Comparison of ENCODE assay signal across 11 cellular contexts in the genomic region with DNA sequence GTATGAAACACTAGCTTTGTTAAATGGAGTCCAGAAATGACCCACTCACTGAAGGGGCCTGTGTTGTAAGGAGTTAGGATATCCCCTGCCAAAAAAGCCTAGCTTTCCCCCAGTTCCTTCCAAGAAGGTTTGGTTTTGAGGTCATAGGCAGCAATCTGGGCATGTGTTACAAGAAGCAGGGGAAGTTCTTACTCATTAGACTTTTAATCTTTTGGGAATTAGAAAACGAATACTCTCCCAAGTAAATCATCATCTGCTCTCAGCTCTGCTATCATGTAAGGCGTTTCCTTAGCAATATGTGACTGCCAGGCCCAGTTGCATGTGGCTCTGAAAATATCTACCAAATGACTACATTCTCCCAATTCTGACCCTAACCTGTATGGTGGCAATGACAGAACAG. TPM values are rescaled to one million over a fixed set of nuclear protein-coding genes. Genes with fewer than 3 reads are reported as not detected.
DNase-seq lines count a peak whose midpoint lies in the region; ATAC-seq and TF ChIP-seq lines count a peak whose summit lies in the region.
"Had no signal": no experiment of that assay in that cellular context is flagged by ENCODE, and none has a peak within 500 bp of the region (broad histone marks: within the 10 kb centered on the region; RNA-seq: fewer than 3 reads in every experiment).

No MANE protein-coding gene starts in this region.

- TF ChIP-seq EP300 in tibial nerve (IDR thresholded peaks at IDR 0.05): peak; percentile 5 to 79

- peaks cover 89% of the 10 kb centered on the region for H3K4me1 ChIP-seq in lower lobe of right lung
- H3K4me1 ChIP-seq in tibial nerve: peaks cover 0 to 92% (median 68%) of the 10 kb centered on the region in 4 donors

- TF ChIP-seq POLR2A in tibial nerve (IDR thresholded peaks at IDR 0.05): no peak

- no peaks in the 10 kb centered on the region for H3K27me3 ChIP-seq in lower lobe of right lung (ENCODE audit: low read depth)
- no peaks in the 10 kb centered on the region for H3K27me3 ChIP-seq in tibial nerve
- H3K27me3 ChIP-seq: testis had no signal

- H3K36me3 ChIP-seq in lower lobe of right lung (no peaks in the 10 kb centered on the region), tibial nerve (no peaks in the 10 kb centered on the region)

- peaks cover 3% of the 10 kb centered on the region for H3K36me3 Mint-ChIP-seq in activated naive CD4-positive, alpha-beta T cell treated with anti-CD3 and anti-CD28 coated beads for 36 hours (ENCODE audit: low read depth)
- H3K36me3 Mint-ChIP-seq in dendritic cell treated with granulocyte-macrophage colony-stimulating factor and Interleukin-4, amounts not matched to agents 40 ng/mL and 50 ng/mL, for 4 days (ENCODE audit: low read depth): peaks cover 73% of the 10 kb centered on the region

- H3K4me3 Mint-ChIP-seq in activated naive CD4-positive, alpha-beta T cell treated with anti-CD3 and anti-CD28 coated beads for 36 hours: no peak overlapping the region
- H3K4me3 Mint-ChIP-seq in dendritic cell treated with granulocyte-macrophage colony-stimulating factor and Interleukin-4, amounts not matched to agents 40 ng/mL and 50 ng/mL, for 4 days: peak overlapping the region; percentile 30

- H3K4me3 ChIP-seq in lower lobe of right lung (no peak overlapping the region), tibial nerve (no peak overlapping the region)
- H3K4me3 ChIP-seq: testis had no signal

- intact Hi-C loops in activated naive CD4-positive, alpha-beta T cell treated with anti-CD3 and anti-CD28 coated beads for 36 hours (cut with micrococcal nuclease): loop anchor here (5.0 to 10.0 kb wide), 2 partner anchors 143 to 310 kb away; no protein-coding TSS in a partner anchor
- intact Hi-C loops in dendritic cell treated with granulocyte-macrophage colony-stimulating factor and Interleukin-4, amounts not matched to agents 40 ng/mL and 50 ng/mL, for 4 days (cut with micrococcal nuclease): no loop called here
- intact Hi-C loops in lower lobe of right lung (cut with DNase I): no loop called here

- H3K9me3 ChIP-seq in lower lobe of right lung: no peaks in the 10 kb centered on the region
- H3K9me3 ChIP-seq in tibial nerve: no peaks in the 10 kb centered on the region
- H3K9me3 ChIP-seq: testis had no signal

- CTCF ChIA-PET in activated naive CD4-positive, alpha-beta T cell treated with anti-CD3 and anti-CD28 coated beads for 36 hours (lab: Charles Lee): no interaction called here

- H3K27ac ChIP-seq in lower lobe of right lung (peak overlapping the region; percentile 12), tibial nerve (peak overlapping the region in 3 of 4 donors; percentile 48 to 97 (median 96))
- H3K27ac ChIP-seq: testis had no signal

- H3K27me3 Mint-ChIP-seq in activated naive CD4-positive, alpha-beta T cell treated with anti-CD3 and anti-CD28 coated beads for 36 hours (ENCODE audit: low read depth): no peaks in the 10 kb centered on the region
- no peaks in the 10 kb centered on the region for H3K27me3 Mint-ChIP-seq in dendritic cell treated with granulocyte-macrophage colony-stimulating factor and Interleukin-4, amounts not matched to agents 40 ng/mL and 50 ng/mL, for 4 days

- no peaks in the 10 kb centered on the region for H3K9me3 Mint-ChIP-seq in activated naive CD4-positive, alpha-beta T cell treated with anti-CD3 and anti-CD28 coated beads for 36 hours
- H3K9me3 Mint-ChIP-seq in dendritic cell treated with granulocyte-macrophage colony-stimulating factor and Interleukin-4, amounts not matched to agents 40 ng/mL and 50 ng/mL, for 4 days: no peaks in the 10 kb centered on the region

- WGBS in tibial nerve, 2 donors: 33 to 50% methylated on average over 2 of the region's 2 CpGs

- H3K27ac Mint-ChIP-seq in activated naive CD4-positive, alpha-beta T cell treated with anti-CD3 and anti-CD28 coated beads for 36 hours: peak overlapping the region; percentile 22
- peak overlapping the region; percentile 80 for H3K27ac Mint-ChIP-seq in dendritic cell treated with granulocyte-macrophage colony-stimulating factor and Interleukin-4, amounts not matched to agents 40 ng/mL and 50 ng/mL, for 4 days

- TF ChIP-seq CTCF in lower lobe of right lung (IDR thresholded peaks at IDR 0.05) (no peak), tibial nerve (IDR thresholded peaks at IDR 0.05) (no peak)

- peaks cover 73% of the 10 kb centered on the region for H3K4me1 Mint-ChIP-seq in activated naive CD4-positive, alpha-beta T cell treated with anti-CD3 and anti-CD28 coated beads for 36 hours (ENCODE audit: low read depth)
- peaks cover 82% of the 10 kb centered on the region for H3K4me1 Mint-ChIP-seq in dendritic cell treated with granulocyte-macrophage colony-stimulating factor and Interleukin-4, amounts not matched to agents 40 ng/mL and 50 ng/mL, for 4 days (ENCODE audit: low read depth)

- DNase-seq in activated naive CD4-positive, alpha-beta T cell treated with anti-CD3 and anti-CD28 coated beads for 36 hours: no peak
- DNase-seq in activated naive CD4-positive, alpha-beta T cell (lab: John Stamatoyannopoulos, UW): no peak
- DNase-seq in lower lobe of right lung: no peak
- no peak for DNase-seq in tibial nerve (ENCODE audit: low spot score in 2 of 2)
- DNase-seq in activated effector memory CD4-positive, alpha-beta T cell treated with anti-CD3 and anti-CD28 coated beads, Interleukin-2, amount 50 U/mL, for 16 hours: no peak
- no peak for DNase-seq in Ammon's horn (ENCODE audit: low spot score)
- no peak for DNase-seq in glomerular visceral epithelial cell (ENCODE audit: extremely low spot score)
- DNase-seq: central memory CD4-positive, alpha-beta T cell; stimulated activated CD4-positive, alpha-beta T cell treated with anti-CD3 and anti-CD28 coated beads, Interleukin-4, amount 100 ng/mL, for 24 hours; testis had no signal

- ATAC-seq in lower lobe of right lung: no peak

RNA-seq across cellular contexts. Expression of gene NOD1, which starts 3.7 kb away (rescaled TPM):
- total RNA-seq in activated naive CD4-positive, alpha-beta T cell treated with anti-CD3 and anti-CD28 coated beads for 36 hours: 1 to 10 TPM; 9.2 to 9.8 TPM
- total RNA-seq in lower lobe of right lung: 42.9 TPM
- 10 to 100 TPM; 14.9 to 50.4 (median 31.8) TPM for total RNA-seq in tibial nerve

RNA-seq across cellular contexts. Expression of gene GGCT, which starts 29.7 kb away (rescaled TPM):
- 10 to 100 TPM; 83.0 to 83.8 TPM for total RNA-seq in activated naive CD4-positive, alpha-beta T cell treated with anti-CD3 and anti-CD28 coated beads for 36 hours
- 28.8 TPM for total RNA-seq in lower lobe of right lung
- total RNA-seq in tibial nerve: 10 to 100 TPM; 12.2 to 39.6 (median 29.6) TPM
